1 cellular context compared by ENCODE assay signal in genomic region chr2:241957276-241957675, GRCh38.
TF ChIP-seq lines count a peak whose summit lies in the region.

No MANE protein-coding gene starts in this region.

TF ChIP-seq in GM23338, 12 proteins besides CTCF, POLR2A, EP300 and RAD21 (continued from another document):
- TF ChIP-seq JUNB (IDR thresholded peaks at IDR 0.05; ENCODE audit: unreplicated experiment) (no peak), CREB1 (CRISPR knock-in tag; IDR thresholded peaks at IDR 0.05; ENCODE audit: low read depth) (no peak), EZH2phosphoT487 (IDR thresholded peaks at IDR 0.05; ENCODE audit: unreplicated experiment) (no peak), POLR2AphosphoS5 (IDR thresholded peaks at IDR 0.05; ENCODE audit: low read depth) (no peak)
